In genomic region chr5:34976347-34976746, GRCh38 we compare ENCODE assay signal across 23 cellular contexts.
"Had no signal": no experiment of that assay in that cellular context is flagged by ENCODE, and none has a peak within 500 bp of the region (broad histone marks: within the 10 kb centered on the region; RNA-seq: fewer than 3 reads in every experiment).

No MANE protein-coding gene starts in this region.

- H3K36me3 Mint-ChIP-seq: activated naive CD8-positive, alpha-beta T cell treated with anti-CD3 and anti-CD28 coated beads, Interleukin-2, amount 10 ng/mL, durations not matched to agents 7 days and 5 days had no signal

- H3K4me1 Mint-ChIP-seq: activated naive CD8-positive, alpha-beta T cell treated with anti-CD3 and anti-CD28 coated beads, Interleukin-2, amount 10 ng/mL, durations not matched to agents 7 days and 5 days had no signal

- H3K9ac ChIP-seq: KMS-11 had no signal

- H3K9me3 Mint-ChIP-seq: activated naive CD8-positive, alpha-beta T cell treated with anti-CD3 and anti-CD28 coated beads, Interleukin-2, amount 10 ng/mL, durations not matched to agents 7 days and 5 days; T-helper 1 cell treated with Interleukin-12 subunit alpha and Interleukin-12 subunit beta and Interleukin-4 antibody, amounts not matched to agents 30 μg/mL and 1 μg/mL, for 36 hours had no signal

- H3K27ac Mint-ChIP-seq: activated CD8-positive, alpha-beta T cell treated with anti-CD3 and anti-CD28 coated beads, Interleukin-2, amount 10 ng/mL, durations not matched to agents 7 days and 5 days; activated naive CD8-positive, alpha-beta T cell treated with anti-CD3 and anti-CD28 coated beads, Interleukin-2, amount 10 ng/mL, durations not matched to agents 7 days and 5 days; T-helper 1 cell treated with Interleukin-12 subunit alpha and Interleukin-12 subunit beta and Interleukin-4 antibody, amounts not matched to agents 30 μg/mL and 1 μg/mL, for 36 hours had no signal

- H3K4me3 Mint-ChIP-seq: activated CD8-positive, alpha-beta T cell treated with anti-CD3 and anti-CD28 coated beads, Interleukin-2, amount 10 ng/mL, durations not matched to agents 7 days and 5 days; activated naive CD8-positive, alpha-beta T cell treated with anti-CD3 and anti-CD28 coated beads, Interleukin-2, amount 10 ng/mL, durations not matched to agents 7 days and 5 days; T-helper 1 cell treated with Interleukin-12 subunit alpha and Interleukin-12 subunit beta and Interleukin-4 antibody, amounts not matched to agents 30 μg/mL and 1 μg/mL, for 36 hours had no signal

- DNase-seq: activated CD4-positive, alpha-beta T cell treated with anti-CD3 and anti-CD28 coated beads for 48 hours; activated CD4-positive, alpha-beta T cell treated with anti-CD3 and anti-CD28 coated beads, Interleukin-2, amount 50 U/mL, for 4 hours; activated CD4-positive, CD25-positive, alpha-beta regulatory T cell treated with anti-CD3 and anti-CD28 coated beads, Interleukin-2, amount 50 U/mL, for 72 hours; activated CD8-positive, alpha-beta memory T cell treated with anti-CD3 and anti-CD28 coated beads, Interleukin-2, amount 50 U/mL, for 48 hours; activated CD8-positive, alpha-beta T cell treated with anti-CD3 and anti-CD28 coated beads, Interleukin-2, amount 10 ng/mL, durations not matched to agents 7 days and 5 days; activated naive CD4-positive, alpha-beta T cell treated with anti-CD3 and anti-CD28 coated beads, Interleukin-2, amount 50 U/mL, for 16 hours; activated naive CD8-positive, alpha-beta T cell treated with anti-CD3 and anti-CD28 coated beads, Interleukin-2, amount 10 ng/mL, durations not matched to agents 7 days and 5 days; activated T-cell treated with anti-CD3 and anti-CD28 coated beads, Interleukin-2, amount 50 U/mL, for 1 hour; adrenal gland; anterior cingulate cortex; central memory CD4-positive, alpha-beta T cell; MG63; MV-4-11; NCI-H1092 treated with DMSO at 0.1 percent for 48 hours; NCI-H1417 treated with DMSO at 0.1 percent for 48 hours; NCI-H1694; NCI-H2029; NCI-H524; PC-3; SHP77 had no signal

- H3K9me3 ChIP-seq: adrenal gland, MG63, SJSA1 had no signal

- ATAC-seq: activated CD8-positive, alpha-beta T cell treated with anti-CD3 and anti-CD28 coated beads, Interleukin-2, amount 10 ng/mL, durations not matched to agents 7 days and 5 days; PC-3 had no signal

- H3K4me2 ChIP-seq: KMS-11 had no signal

- H3K4me3 ChIP-seq: adrenal gland, MG63, SJSA1 had no signal

- H3K27ac ChIP-seq: adrenal gland, KMS-11, SJSA1 had no signal

- H3K27me3 Mint-ChIP-seq: activated naive CD8-positive, alpha-beta T cell treated with anti-CD3 and anti-CD28 coated beads, Interleukin-2, amount 10 ng/mL, durations not matched to agents 7 days and 5 days had no signal

- H3K36me3 ChIP-seq: adrenal gland, MG63, SJSA1 had no signal

- H3K27me3 ChIP-seq: adrenal gland, MG63, SJSA1 had no signal

- H3K4me1 ChIP-seq: adrenal gland, SJSA1 had no signal
